18 cellular contexts compared by ENCODE assay signal in genomic region chr11:57942808-57943207, GRCh38.
DNase-seq lines count a peak whose midpoint lies in the region; ATAC-seq, FAIRE-seq and TF ChIP-seq lines count a peak whose summit lies in the region.
"Had no signal": no experiment of that assay in that cellular context is flagged by ENCODE, and none has a peak within 500 bp of the region (broad histone marks: within the 10 kb centered on the region; RNA-seq: fewer than 3 reads in every experiment).

No MANE protein-coding gene starts in this region.

- FAIRE-seq in keratinocyte (lab: Jason Lieb, UNC) (no peak), pancreas (lab: Jason Lieb, UNC) (no peak)
- FAIRE-seq: G401.6, GM12892, H54 had no signal

- H3K4me3 ChIP-seq in coronary artery (no peak overlapping the region), keratinocyte (ENCODE audit: control insufficient read depth in 2 of 3, extremely low read depth in 1 of 3, insufficient read depth in 2 of 3, low read depth in 1 of 3, low read length in 3 of 3) (no peak overlapping the region), pancreas (no peak overlapping the region)
- H3K4me3 ChIP-seq: HAP-1 had no signal

- dilution Hi-C loops in keratinocyte (cut with MboI; ENCODE audit: extremely low pct_ligation_motif_present, low sequenced_read_pairs), result no loop called here

- intact Hi-C loops in pancreas (cut with DNase I), result no loop called here

- ATAC-seq in esophagus mucosa, result peak; percentile 56
- no peak for ATAC-seq in pancreas

- 59 to 82% methylated on average over 1 of the region's 1 CpG for WGBS in pancreas, 2 donors

- H3K36me3 ChIP-seq in keratinocyte (ENCODE audit: control insufficient read depth in 2 of 2, extremely low read depth in 1 of 2, insufficient read depth in 2 of 2, low read length in 2 of 2) (no peaks in the 10 kb centered on the region), pancreas (no peaks in the 10 kb centered on the region)
- H3K36me3 ChIP-seq: HAP-1 had no signal

- peak; percentile 24 for DNase-seq in coronary artery (ENCODE audit: low spot score)
- DNase-seq in keratinocyte (ENCODE audit: low read depth, low spot score), result peak; percentile 57
- no peak for DNase-seq in pancreas
- DNase-seq in activated T-cell treated with anti-CD3 and anti-CD28 coated beads, Interleukin-2, amount 50 U/mL, for 24 hours, result no peak
- no peak for DNase-seq in cerebellar cortex (ENCODE audit: low spot score)
- DNase-seq: 8988T; C1 segment of cervical spinal cord; CD4-positive, alpha-beta memory T cell; COR-L47; DMS153; DND-41; GOT3; HFFc6 had no signal

- no peaks in the 10 kb centered on the region for H3K9me1 ChIP-seq in keratinocyte (ENCODE audit: control insufficient read depth, extremely low read depth, insufficient read depth, low read length)

- H3K79me2 ChIP-seq in keratinocyte (ENCODE audit: control insufficient read depth, insufficient read depth, low read length), result no peaks in the 10 kb centered on the region

- H3K9me3 ChIP-seq in keratinocyte (ENCODE audit: control insufficient read depth, low read depth, low read length) (no peaks in the 10 kb centered on the region), pancreas (no peaks in the 10 kb centered on the region)
- H3K9me3 ChIP-seq: HAP-1 had no signal

- peak overlapping the region; percentile 6 for H3K4me2 ChIP-seq in keratinocyte (ENCODE audit: control insufficient read depth, extremely low read depth, insufficient read depth, low read depth, low read length)

- H3K4me1 Mint-ChIP-seq in activated T-cell treated with anti-CD3 and anti-CD28 coated beads, Interleukin-2, amount 50 U/mL, for 24 hours (ENCODE audit: low read depth), result no peaks in the 10 kb centered on the region

- H3K27ac ChIP-seq in coronary artery (no peak overlapping the region), keratinocyte (ENCODE audit: control insufficient read depth, insufficient read depth, low read length) (no peak overlapping the region), pancreas (no peak overlapping the region)

- peaks cover 7% of the 10 kb centered on the region for H3K27me3 Mint-ChIP-seq in activated T-cell treated with anti-CD3 and anti-CD28 coated beads, Interleukin-2, amount 50 U/mL, for 24 hours

- H3K27me3 ChIP-seq in keratinocyte (ENCODE audit: control insufficient read depth, extremely low read depth, insufficient read depth, low read length) (no peaks in the 10 kb centered on the region), pancreas (no peaks in the 10 kb centered on the region)

- H4K20me1 ChIP-seq in keratinocyte (ENCODE audit: control insufficient read depth, extremely low read depth, insufficient read depth, low read length), result no peaks in the 10 kb centered on the region

- no peak overlapping the region for H3K27ac Mint-ChIP-seq in activated T-cell treated with anti-CD3 and anti-CD28 coated beads, Interleukin-2, amount 50 U/mL, for 24 hours
- H3K27ac Mint-ChIP-seq: CD4-positive, alpha-beta memory T cell; HFFc6 had no signal

- TF ChIP-seq CTCF in coronary artery (IDR thresholded peaks at IDR 0.05), result no peak
- TF ChIP-seq CTCF in keratinocyte (optimal IDR thresholded peaks at IDR 0.05 in 1 of 3, IDR thresholded peaks at IDR 0.05 in 1 of 3, conservative IDR thresholded peaks at IDR 0.05 in 1 of 3; ENCODE audit: extremely low read depth in 1 of 3, insufficient read depth in 2 of 3, low read length in 3 of 3), result no peak
- no peak for TF ChIP-seq CTCF in pancreas (IDR thresholded peaks at IDR 0.05)

- no peak overlapping the region for H3K9ac ChIP-seq in keratinocyte (ENCODE audit: control insufficient read depth, extremely low read depth, insufficient read depth, low read length)

- no peaks in the 10 kb centered on the region for H3K9me3 Mint-ChIP-seq in activated T-cell treated with anti-CD3 and anti-CD28 coated beads, Interleukin-2, amount 50 U/mL, for 24 hours
- H3K9me3 Mint-ChIP-seq: CD4-positive, alpha-beta memory T cell; HFFc6 had no signal

- no peak overlapping the region for H2AFZ ChIP-seq in keratinocyte (ENCODE audit: control insufficient read depth, low read length)

- no peak overlapping the region for H3K4me3 Mint-ChIP-seq in activated T-cell treated with anti-CD3 and anti-CD28 coated beads, Interleukin-2, amount 50 U/mL, for 24 hours
- H3K4me3 Mint-ChIP-seq: CD4-positive, alpha-beta memory T cell; HFFc6 had no signal

- no peaks in the 10 kb centered on the region for H3K36me3 Mint-ChIP-seq in activated T-cell treated with anti-CD3 and anti-CD28 coated beads, Interleukin-2, amount 50 U/mL, for 24 hours (ENCODE audit: low read depth)
- H3K36me3 Mint-ChIP-seq: CD4-positive, alpha-beta memory T cell had no signal

- H3K4me1 ChIP-seq in keratinocyte (ENCODE audit: control insufficient read depth, extremely low read depth, insufficient read depth, low read length) (peaks cover 29% of the 10 kb centered on the region), pancreas (no peaks in the 10 kb centered on the region)
- H3K4me1 ChIP-seq: HAP-1 had no signal

Comparison
In these comparisons a context has a peak if more than half of its experiments do, and no peak if none do; other contexts are left out.
1. DNase-seq: peak in coronary artery (single experiment) and keratinocyte (single experiment); none in pancreas (0 of 6), activated T-cell treated with anti-CD3 and anti-CD28 coated beads, Interleukin-2, amount 50 U/mL, for 24 hours (single experiment) and cerebellar cortex (single experiment).